Comparison of ENCODE assay signal across 8 cellular contexts in the genomic region with DNA sequence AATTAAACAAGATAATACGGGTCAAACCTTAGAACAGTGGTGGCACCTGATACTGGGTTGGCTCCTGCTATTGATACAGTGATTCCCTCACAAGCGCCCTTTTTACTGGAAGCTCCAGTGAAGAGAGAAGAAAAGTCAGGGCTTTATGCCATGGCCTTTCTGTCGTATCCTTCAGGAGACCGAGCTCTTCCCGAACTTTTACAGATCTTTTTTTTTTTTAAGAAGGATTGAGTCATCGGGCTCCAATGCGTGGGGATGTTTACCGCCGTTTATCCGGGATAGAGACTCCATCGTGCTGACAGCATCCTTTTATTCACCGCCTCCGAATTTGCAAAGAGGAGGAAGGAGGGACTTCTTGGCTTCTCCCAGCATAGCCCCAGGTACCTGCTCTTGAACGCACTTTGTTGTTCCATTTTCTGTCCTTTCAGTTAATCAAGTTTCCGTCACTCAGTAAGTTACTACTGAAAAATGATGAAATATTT. TPM values are rescaled to one million over a fixed set of nuclear protein-coding genes. Genes with fewer than 3 reads are reported as not detected.
DNase-seq lines count a peak whose midpoint lies in the region; ATAC-seq and TF ChIP-seq lines count a peak whose summit lies in the region.

No MANE protein-coding gene starts in this region.

- H3K4me3 ChIP-seq in WERI-Rb-1 (ENCODE audit: low read depth, low read length) = peak overlapping the region; percentile 83
- H3K4me3 ChIP-seq in neural progenitor cell = peak overlapping the region; percentile 89

- H3K27me3 ChIP-seq in WERI-Rb-1 (ENCODE audit: insufficient read depth, low read depth, severe bottlenecking) (no peaks in the 10 kb centered on the region), neural progenitor cell (no peaks in the 10 kb centered on the region)

- H3K27ac Mint-ChIP-seq in neural progenitor cell = peak overlapping the region; percentile 91

- peaks cover 8% of the 10 kb centered on the region for H3K4me1 ChIP-seq in neural progenitor cell

- peak overlapping the region; percentile 61 for H3K9ac ChIP-seq in neural progenitor cell

- H3K27ac ChIP-seq in WERI-Rb-1 = peak overlapping the region; percentile 75
- H3K27ac ChIP-seq in neural progenitor cell = peak overlapping the region; percentile 43

- no peak for ATAC-seq in GM19035 (IDR thresholded peaks at IDR 0.05; ENCODE audit: unreplicated experiment)

- peaks cover 33% of the 10 kb centered on the region for H3K36me3 ChIP-seq in WERI-Rb-1
- no peaks in the 10 kb centered on the region for H3K36me3 ChIP-seq in neural progenitor cell

- H3F3A ChIP-seq in neural progenitor cell (ENCODE audit: low read depth) = peaks cover 8% of the 10 kb centered on the region

- TF ChIP-seq CTCF in WERI-Rb-1 (IDR thresholded peaks at IDR 0.05; ENCODE audit: low read depth, low read length) (no peak), neural progenitor cell (IDR thresholded peaks at IDR 0.05) (no peak)

- H3K79me2 ChIP-seq in neural progenitor cell (ENCODE audit: low read depth) = peaks cover 53% of the 10 kb centered on the region

- H3K9me3 Mint-ChIP-seq in neural progenitor cell = peaks cover 14% of the 10 kb centered on the region

- peaks cover 28% of the 10 kb centered on the region for H3K36me3 Mint-ChIP-seq in neural progenitor cell

- peak overlapping the region; percentile 89 for H2AFZ ChIP-seq in neural progenitor cell (replicated peaks)

- peak overlapping the region; percentile 87 for H3K4me2 ChIP-seq in neural progenitor cell

- DNase-seq in NCI-H510A treated with DMSO at 0.1 percent for 48 hours (lab: John Stamatoyannopoulos, UW) = peak; percentile 25
- no peak for DNase-seq in NCI-H510A (lab: John Stamatoyannopoulos, UW)
- peak; percentile 22 for DNase-seq in HK-2 (ENCODE audit: unreplicated experiment)
- no peak for DNase-seq in WERI-Rb-1
- DNase-seq in fibroblast of peridontal ligament (ENCODE audit: extremely low read depth) = peak; percentile 37
- peak; percentile 28 for DNase-seq in neural progenitor cell (ENCODE audit: low spot score)
- no peak for DNase-seq in retina

- H3K4me1 Mint-ChIP-seq in neural progenitor cell = peaks cover 11% of the 10 kb centered on the region

- H3K4me3 Mint-ChIP-seq in neural progenitor cell = peak overlapping the region; percentile 96

- no peaks in the 10 kb centered on the region for H4K20me1 ChIP-seq in neural progenitor cell (ENCODE audit: low read depth)

- H3K9me3 ChIP-seq in WERI-Rb-1 (ENCODE audit: severe bottlenecking) (no peaks in the 10 kb centered on the region), neural progenitor cell (ENCODE audit: low read depth) (no peaks in the 10 kb centered on the region)

- peaks cover 2% of the 10 kb centered on the region for H3K27me3 Mint-ChIP-seq in neural progenitor cell (ENCODE audit: insufficient read depth, low read depth)

RNA-seq across cellular contexts. Expression of gene ZNF227, which starts 0.6 kb away (rescaled TPM):
- 37.3 and 45.0 TPM in 2 replicates for total RNA-seq in neural progenitor cell (ENCODE audit: low replicate concordance)

RNA-seq across cellular contexts. Expression of gene ZNF233, which starts 46.8 kb away (rescaled TPM):
- 1.2 and 3.1 TPM in 2 replicates for total RNA-seq in neural progenitor cell (ENCODE audit: low replicate concordance)

RNA-seq across cellular contexts. Expression of gene ZNF226, which starts 48.0 kb away (rescaled TPM):
- total RNA-seq in neural progenitor cell (ENCODE audit: low replicate concordance) = 34.3 and 39.6 TPM in 2 replicates

Comparison
In these comparisons a context has a peak if more than half of its experiments do, and no peak if none do; other contexts are left out.
1. DNase-seq: peak in NCI-H510A treated with DMSO at 0.1 percent for 48 hours (single experiment), HK-2 (single experiment), fibroblast of peridontal ligament (single experiment) and neural progenitor cell (single experiment); none in NCI-H510A (single experiment), WERI-Rb-1 (single experiment) and retina (single experiment).